ENCODE assay signal across 1 cellular context in genomic region chr1:154961207-154961496, GRCh38.
TF ChIP-seq lines count a peak whose summit lies in the region.

No MANE protein-coding gene starts in this region.

TF ChIP-seq in A549, 52 proteins besides CTCF, POLR2A, EP300 and RAD21 (continued from another document):
- 0 out of 2 replicates have a peak, but pooled peaks have one; percentile 29 for TF ChIP-seq HOXB5 (CRISPR knock-in tag; IDR thresholded peaks at IDR 0.05)
